Comparison of ENCODE assay signal across 8 cellular contexts in genomic region chr17:68234726-68235335, GRCh38. TPM values are rescaled to one million over a fixed set of nuclear protein-coding genes. Genes with fewer than 3 reads are reported as not detected.
A peak's percentile ranks its signal among the peaks of the same experiment; 100 is the strongest.
DNase-seq lines count a peak whose midpoint lies in the region; ATAC-seq, FAIRE-seq and TF ChIP-seq lines count a peak whose summit lies in the region.
"Not testable (repeated sequence)": the region's sequence is repeated elsewhere in the genome, so short reads cannot be mapped to it uniquely, and the experiment has no call there.

No MANE protein-coding gene starts in this region.

- peak; percentile 31 for ATAC-seq in HG02938 (IDR thresholded peaks at IDR 0.05; ENCODE audit: unreplicated experiment)
- peak; percentile 55 for ATAC-seq in Right ventricle myocardium inferior
- ATAC-seq in natural killer cell = peak; percentile 52 to 75 (median 71)

- not testable (repeated sequence) for H3K4me1 ChIP-seq in breast epithelium
- H3K4me1 ChIP-seq in thyroid gland = peaks cover 18 to 22% of the 10 kb centered on the region in 2 donors

- not testable (repeated sequence) for H3K27me3 ChIP-seq in breast epithelium, thyroid gland

- DNase-seq in GM12892 (ENCODE audit: insufficient read length); breast epithelium (ENCODE audit: low spot score in 2 of 2); Right ventricle myocardium inferior (ENCODE audit: missing footprints): not testable (repeated sequence)
- DNase-seq in NCI-H69 (lab: John Stamatoyannopoulos, UW) = peak; percentile 20
- DNase-seq in activated CD4-positive, alpha-beta T cell treated with anti-CD3 and anti-CD28 coated beads for 4 hours = peak; percentile 30 to 40
- DNase-seq in natural killer cell = peak; percentile 63
- DNase-seq in thyroid gland = peak; percentile 62 to 70

- H3K4me1 Mint-ChIP-seq in natural killer cell = peaks cover 62 to 64% of the 10 kb centered on the region in 2 donors

- H3K27ac Mint-ChIP-seq in natural killer cell = peak overlapping the region; percentile 94 to 100

- WGBS in thyroid gland, 2 donors = 69 to 70% methylated on average over 12 of the region's 12 CpGs

- not testable (repeated sequence) for TF ChIP-seq POLR2A in GM12892 (IDR thresholded peaks at IDR 0.05; ENCODE audit: low read depth, low read length); breast epithelium (IDR thresholded peaks at IDR 0.05); thyroid gland (IDR thresholded peaks at IDR 0.05)

- H3K27ac ChIP-seq in breast epithelium = peak overlapping the region; percentile 55 to 65
- H3K27ac ChIP-seq in thyroid gland = peak overlapping the region; percentile 89 to 96 (median 92)

- intact Hi-C loops in breast epithelium (cut with DNase I; ENCODE audit: low total_unique reads); Right ventricle myocardium inferior (cut with DNase I); thyroid gland (cut with DNase I): not testable (repeated sequence)
- intact Hi-C loops in natural killer cell (cut with micrococcal nuclease) = loop anchor here (1.0 kb wide), 2 partner anchors 10 to 12 kb away; no protein-coding TSS in a partner anchor

- H3K4me3 ChIP-seq in breast epithelium; thyroid gland (replicated peaks in 1 of 3): not testable (repeated sequence)

- peak; percentile 76 for FAIRE-seq in GM12892 (lab: Jason Lieb, UNC)

- H3K27me3 Mint-ChIP-seq in natural killer cell (ENCODE audit: low read depth in 2 of 2) = not testable (repeated sequence)

- not testable (repeated sequence) for H3K9me3 ChIP-seq in breast epithelium, thyroid gland

- H3K36me3 Mint-ChIP-seq in natural killer cell = not testable (repeated sequence)

- TF ChIP-seq CTCF in breast epithelium (IDR thresholded peaks at IDR 0.05); natural killer cell (IDR thresholded peaks at IDR 0.05); thyroid gland (IDR thresholded peaks at IDR 0.05): not testable (repeated sequence)

- H3K9me3 Mint-ChIP-seq in natural killer cell = not testable (repeated sequence)

- H3K4me3 Mint-ChIP-seq in natural killer cell = peak overlapping the region; percentile 79

- not testable (repeated sequence) for H3K36me3 ChIP-seq in breast epithelium, thyroid gland

RNA-seq across cellular contexts. Expression of gene AMZ2, which starts 13.0 kb away (rescaled TPM):
- 118 TPM for polyA plus RNA-seq in GM12892 (2012; ENCODE audit: missing spikeins)
- 10 to 100 TPM; 36.7 to 94.9 (median 48.3) TPM for total RNA-seq in breast epithelium
- 89.8 TPM for total RNA-seq in Right ventricle myocardium inferior
- 100 to 1,000 TPM in 2 of 3 donors, 10 to 100 TPM in 1; 87.0 to 131 (median 107) TPM for total RNA-seq in natural killer cell
- total RNA-seq in thyroid gland = 10 to 100 TPM; 25.0 to 72.1 (median 63.1) TPM

RNA-seq across cellular contexts. Expression of gene SLC16A6, which starts 56.1 kb away (rescaled TPM):
- 2.7 TPM for polyA plus RNA-seq in GM12892 (2012; ENCODE audit: missing spikeins)
- total RNA-seq in breast epithelium (1 to 10 TPM in 2 of 3 donors, under 1 TPM in 1; 0.64 to 4.1 (median 2.3) TPM), Right ventricle myocardium inferior (0.16 TPM), natural killer cell (10 to 100 TPM; 16.5 to 20.9 (median 19.4) TPM), thyroid gland (1 to 10 TPM in 1 of 4 donors, under 1 TPM in 3; 0.13 to 1.8 (median 0.46) TPM)

RNA-seq across cellular contexts. Expression of gene ARSG, which starts 56.5 kb away (rescaled TPM):
- polyA plus RNA-seq in GM12892 (2012; ENCODE audit: missing spikeins) = 5.7 TPM
- total RNA-seq in breast epithelium = 10 to 100 TPM in 1 of 3 donors, 1 to 10 TPM in 2; 9.3 to 14.8 (median 9.5) TPM
- 2.2 TPM for total RNA-seq in Right ventricle myocardium inferior
- total RNA-seq in natural killer cell = 10 to 100 TPM; 34.8 to 52.3 (median 39.3) TPM
- 10 to 100 TPM in 3 of 4 donors, 1 to 10 TPM in 1; 9.1 to 28.3 (median 18.1) TPM for total RNA-seq in thyroid gland
